15 cellular contexts compared by ENCODE assay signal in genomic region chr3:115903843-115904242, GRCh38.
A peak's percentile ranks its signal among the peaks of the same experiment; 100 is the strongest.
DNase-seq lines count a peak whose midpoint lies in the region; ATAC-seq, FAIRE-seq and TF ChIP-seq lines count a peak whose summit lies in the region.
"Had no signal": no experiment of that assay in that cellular context is flagged by ENCODE, and none has a peak within 500 bp of the region (broad histone marks: within the 10 kb centered on the region; RNA-seq: fewer than 3 reads in every experiment).

No MANE protein-coding gene starts in this region.

- peak; percentile 61 for FAIRE-seq in G401.6 (lab: Jason Lieb, UNC)
- FAIRE-seq: A204.1 had no signal

- ATAC-seq in GM21723 (IDR thresholded peaks at IDR 0.05; ENCODE audit: unreplicated experiment) (no peak), esophagus mucosa (no peak)

- TF ChIP-seq CTCF in choroid plexus epithelial cell (conservative IDR thresholded peaks at IDR 0.05; ENCODE audit: low read depth, low read length), result no peak

- no peak overlapping the region for H3K4me3 ChIP-seq in choroid plexus epithelial cell (ENCODE audit: low read depth, low read length)
- H3K4me3 ChIP-seq: HAP-1 had no signal

- DNase-seq in M059J (ENCODE audit: low read depth) (peak; percentile 21), choroid plexus epithelial cell (ENCODE audit: low read depth) (peak; percentile 18), stromal cell of bone marrow (ENCODE audit: low read depth) (peak; percentile 31)
- no peak for DNase-seq in stimulated activated naive CD4-positive, alpha-beta T cell (lab: John Stamatoyannopoulos, UW)
- DNase-seq: CD4-positive, alpha-beta T cell; NCI-H1105 treated with DMSO at 0.1 percent for 48 hours; NCI-H1694; NCI-H2081 treated with DMSO at 0.1 percent for 48 hours; NCI-H774; SIG-M5 had no signal

Comparison
In these comparisons a context has a peak if more than half of its experiments do, and no peak if none do; other contexts are left out.
1. DNase-seq: peak in M059J (single experiment), choroid plexus epithelial cell (single experiment) and stromal cell of bone marrow (single experiment); none in stimulated activated naive CD4-positive, alpha-beta T cell (0 of 6).